ENCODE assay signal across 34 cellular contexts in genomic region chr4:69049860-69050259, GRCh38. TPM values are rescaled to one million over a fixed set of nuclear protein-coding genes. Genes with fewer than 3 reads are reported as not detected.
"Had no signal": no experiment of that assay in that cellular context is flagged by ENCODE, and none has a peak within 500 bp of the region (broad histone marks: within the 10 kb centered on the region; RNA-seq: fewer than 3 reads in every experiment).

No MANE protein-coding gene starts in this region.

- ATAC-seq: activated T-cell treated with anti-CD3 and anti-CD28 coated beads, Interleukin-2, amount 50 U/mL, for 72 hours; activated T-helper 17 cell treated with anti-CD3 and anti-CD28 coated beads, Interleukin-2, amount 50 U/mL, for 72 hours; Panc1 had no signal

- H3K27ac Mint-ChIP-seq: activated B cell treated with CpG ODN at 0.5 μM for 24 hours; activated CD4-positive, alpha-beta memory T cell treated with anti-CD3 and anti-CD28 coated beads, Interleukin-2, amount 10 ng/mL, durations not matched to agents 7 days and 5 days; activated naive CD8-positive, alpha-beta T cell treated with anti-CD3 and anti-CD28 coated beads for 36 hours; activated T-cell treated with anti-CD3 and anti-CD28 coated beads, Interleukin-2, amount 50 U/mL, for 72 hours; activated T-helper 17 cell treated with anti-CD3 and anti-CD28 coated beads, Interleukin-2, amount 50 U/mL, for 72 hours; T-helper 1 cell treated with Interleukin-12 subunit alpha and Interleukin-12 subunit beta and Interleukin-4 antibody, amounts not matched to agents 30 μg/mL and 1 μg/mL, for 36 hours had no signal

- H3K9ac ChIP-seq: SK-N-SH had no signal

- H3K36me3 Mint-ChIP-seq: activated naive CD8-positive, alpha-beta T cell treated with anti-CD3 and anti-CD28 coated beads for 36 hours had no signal

- H3K9me3 ChIP-seq: MG63, SJCRH30, SK-N-SH had no signal

- H3K4me1 ChIP-seq: SJCRH30 had no signal

- DNase-seq: activated B cell treated with CpG ODN at 0.5 μM for 24 hours; activated CD4-positive, alpha-beta memory T cell treated with anti-CD3 and anti-CD28 coated beads, Interleukin-2, amount 10 ng/mL, durations not matched to agents 7 days and 5 days; activated CD4-positive, alpha-beta T cell treated with anti-CD3 and anti-CD28 coated beads for 4 hours; activated CD4-positive, CD25-positive, alpha-beta regulatory T cell treated with anti-CD3 and anti-CD28 coated beads, Interleukin-2, amount 50 U/mL, for 72 hours; activated effector memory CD4-positive, alpha-beta T cell treated with anti-CD3 and anti-CD28 coated beads, Interleukin-2, amount 50 U/mL, for 16 hours; activated naive CD4-positive, alpha-beta T cell; activated naive CD4-positive, alpha-beta T cell treated with anti-CD3 and anti-CD28 coated beads, Interleukin-2, amount 50 U/mL, for 16 hours; activated naive CD8-positive, alpha-beta T cell treated with anti-CD3 and anti-CD28 coated beads for 36 hours; activated T-cell treated with anti-CD3 and anti-CD28 coated beads, Interleukin-2, amount 50 U/mL, for 1 hour; activated T-cell treated with anti-CD3 and anti-CD28 coated beads, Interleukin-2, amount 50 U/mL, for 72 hours; amniotic stem cell; aorta; brain microvascular endothelial cell; central memory CD4-positive, alpha-beta T cell; Kasumi-1; KG1; MG63; MV-4-11; NCI-H1092; NCI-H1436 treated with DMSO at 0.1 percent for 48 hours; NCI-H1694 treated with DMSO at 0.1 percent for 48 hours; NCI-H2029; NCI-H345; NCI-H524 treated with DMSO at 0.1 percent for 48 hours; SHP77; SJCRH30; SK-N-SH had no signal

- H3K4me2 ChIP-seq: SK-N-SH had no signal

- H3K4me3 Mint-ChIP-seq: activated B cell treated with CpG ODN at 0.5 μM for 24 hours; activated CD4-positive, alpha-beta memory T cell treated with anti-CD3 and anti-CD28 coated beads, Interleukin-2, amount 10 ng/mL, durations not matched to agents 7 days and 5 days; activated naive CD8-positive, alpha-beta T cell treated with anti-CD3 and anti-CD28 coated beads for 36 hours; activated T-cell treated with anti-CD3 and anti-CD28 coated beads, Interleukin-2, amount 50 U/mL, for 72 hours; activated T-helper 17 cell treated with anti-CD3 and anti-CD28 coated beads, Interleukin-2, amount 50 U/mL, for 72 hours; T-helper 1 cell treated with Interleukin-12 subunit alpha and Interleukin-12 subunit beta and Interleukin-4 antibody, amounts not matched to agents 30 μg/mL and 1 μg/mL, for 36 hours had no signal

- H3K36me3 ChIP-seq: brain microvascular endothelial cell, MG63, SJCRH30 had no signal

- H3K9me3 Mint-ChIP-seq: activated CD4-positive, alpha-beta memory T cell treated with anti-CD3 and anti-CD28 coated beads, Interleukin-2, amount 10 ng/mL, durations not matched to agents 7 days and 5 days; activated naive CD8-positive, alpha-beta T cell treated with anti-CD3 and anti-CD28 coated beads for 36 hours; activated T-cell treated with anti-CD3 and anti-CD28 coated beads, Interleukin-2, amount 50 U/mL, for 72 hours; activated T-helper 17 cell treated with anti-CD3 and anti-CD28 coated beads, Interleukin-2, amount 50 U/mL, for 72 hours; T-helper 1 cell treated with Interleukin-12 subunit alpha and Interleukin-12 subunit beta and Interleukin-4 antibody, amounts not matched to agents 30 μg/mL and 1 μg/mL, for 36 hours had no signal

- H3K27ac ChIP-seq: brain microvascular endothelial cell, SJCRH30, VCaP had no signal

- H3K27me3 Mint-ChIP-seq: activated B cell treated with CpG ODN at 0.5 μM for 24 hours; activated CD4-positive, alpha-beta memory T cell treated with anti-CD3 and anti-CD28 coated beads, Interleukin-2, amount 10 ng/mL, durations not matched to agents 7 days and 5 days; activated naive CD8-positive, alpha-beta T cell treated with anti-CD3 and anti-CD28 coated beads for 36 hours; activated T-helper 17 cell treated with anti-CD3 and anti-CD28 coated beads, Interleukin-2, amount 50 U/mL, for 72 hours had no signal

- H3K4me1 Mint-ChIP-seq: activated B cell treated with CpG ODN at 0.5 μM for 24 hours; activated CD4-positive, alpha-beta memory T cell treated with anti-CD3 and anti-CD28 coated beads, Interleukin-2, amount 10 ng/mL, durations not matched to agents 7 days and 5 days; activated naive CD8-positive, alpha-beta T cell treated with anti-CD3 and anti-CD28 coated beads for 36 hours; activated T-helper 17 cell treated with anti-CD3 and anti-CD28 coated beads, Interleukin-2, amount 50 U/mL, for 72 hours had no signal

- H3K4me3 ChIP-seq: MG63, SJCRH30 had no signal

- H3K27me3 ChIP-seq: brain microvascular endothelial cell, MG63, SJCRH30 had no signal

RNA-seq across cellular contexts. Expression of gene UGT2B7, which starts 46.4 kb away (rescaled TPM):
- total RNA-seq: activated B cell treated with CpG ODN at 0.5 μM for 24 hours; activated CD4-positive, alpha-beta memory T cell treated with anti-CD3 and anti-CD28 coated beads, Interleukin-2, amount 10 ng/mL, durations not matched to agents 7 days and 5 days; activated CD8-positive, alpha-beta memory T cell treated with anti-CD3 and anti-CD28 coated beads for 36 hours; activated naive CD8-positive, alpha-beta T cell treated with anti-CD3 and anti-CD28 coated beads for 36 hours; activated T-cell treated with anti-CD3 and anti-CD28 coated beads, Interleukin-2, amount 50 U/mL, for 72 hours; activated T-helper 17 cell treated with anti-CD3 and anti-CD28 coated beads, Interleukin-2, amount 50 U/mL, for 72 hours; aorta; NCI-H460; RPMI7951; SJCRH30 had no signal
- polyA plus RNA-seq: SK-N-SH had no signal
